10 cellular contexts compared by ENCODE assay signal in the genomic region with DNA sequence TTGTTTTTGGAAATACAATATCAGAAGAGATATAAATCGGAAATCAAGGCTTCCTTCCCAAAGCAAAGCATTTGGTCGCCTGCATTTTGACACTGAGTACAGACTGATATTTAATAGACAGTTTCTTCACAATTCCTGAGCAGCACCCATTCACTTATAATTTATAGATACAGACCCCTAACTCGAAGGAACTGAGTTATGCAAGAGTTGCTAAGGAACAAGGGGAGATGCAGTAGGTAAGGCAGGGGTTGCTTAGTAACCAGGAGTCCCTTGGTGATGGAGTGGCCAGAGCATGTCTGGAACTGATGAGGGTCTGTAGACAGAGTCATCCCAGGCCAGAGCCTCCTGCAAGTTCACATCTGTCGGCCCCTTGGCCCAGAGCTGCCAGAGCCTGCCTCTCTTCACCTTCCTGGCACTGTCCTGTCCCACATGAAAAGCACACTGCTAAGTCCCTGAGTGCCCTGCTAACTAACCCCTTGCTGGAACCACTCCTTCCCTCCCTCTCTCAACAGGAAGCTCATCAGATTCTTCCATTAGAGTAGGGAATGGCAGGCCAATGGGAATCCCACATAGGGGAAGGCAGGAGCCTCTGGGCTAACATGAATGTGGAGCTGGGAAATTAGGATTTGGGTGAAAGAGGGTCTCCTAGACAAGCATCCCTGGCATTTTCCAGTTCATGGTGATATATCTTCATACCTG. TPM values are rescaled to one million over a fixed set of nuclear protein-coding genes. Genes with fewer than 3 reads are reported as not detected.
DNase-seq lines count a peak whose midpoint lies in the region; ATAC-seq and TF ChIP-seq lines count a peak whose summit lies in the region.
"Had no signal": no experiment of that assay in that cellular context is flagged by ENCODE, and none has a peak within 500 bp of the region (broad histone marks: within the 10 kb centered on the region; RNA-seq: fewer than 3 reads in every experiment).

No MANE protein-coding gene starts in this region.

- H3K4me3 Mint-ChIP-seq in CD8-positive, alpha-beta memory T cell = peak overlapping the region in 4 of 7 donors; percentile 4 to 70 (median 60)
- H3K4me3 Mint-ChIP-seq in dendritic cell treated with granulocyte-macrophage colony-stimulating factor and Interleukin-4, amounts not matched to agents 40 ng/mL and 50 ng/mL, for 4 days = peak overlapping the region; percentile 58
- H3K4me3 Mint-ChIP-seq in HFFc6 = no peak overlapping the region
- H3K4me3 Mint-ChIP-seq: activated B cell treated with CpG ODN at 0.5 μM for 24 hours had no signal

- peaks cover 9 to 13% (median 9%) of the 10 kb centered on the region in 3 donors for H3K4me1 Mint-ChIP-seq in CD8-positive, alpha-beta memory T cell
- peaks cover 54% of the 10 kb centered on the region for H3K4me1 Mint-ChIP-seq in dendritic cell treated with granulocyte-macrophage colony-stimulating factor and Interleukin-4, amounts not matched to agents 40 ng/mL and 50 ng/mL, for 4 days (ENCODE audit: low read depth)
- peaks cover 13% of the 10 kb centered on the region for H3K4me1 Mint-ChIP-seq in HFFc6 (ENCODE audit: low read depth)

- H3K36me3 ChIP-seq in CD8-positive, alpha-beta memory T cell (ENCODE audit: insufficient read depth, low read length) = no peaks in the 10 kb centered on the region
- no peaks in the 10 kb centered on the region for H3K36me3 ChIP-seq in ovary
- no peaks in the 10 kb centered on the region for H3K36me3 ChIP-seq in stomach

- H3K27ac ChIP-seq in CD8-positive, alpha-beta memory T cell (ENCODE audit: low read depth, low read length) = no peak overlapping the region
- peak overlapping the region; percentile 19 to 72 for H3K27ac ChIP-seq in ovary
- peak overlapping the region in 1 of 5 donors; percentile 53 for H3K27ac ChIP-seq in stomach

- DNase-seq in CD8-positive, alpha-beta memory T cell = no peak
- DNase-seq in NCI-H524 (lab: John Stamatoyannopoulos, UW) = peak; percentile 64 to 86
- DNase-seq in ovary = no peak
- no peak for DNase-seq in HFFc6
- DNase-seq in foreskin melanocyte = no peak
- no peak for DNase-seq in stomach
- DNase-seq in Right ventricle myocardium inferior (ENCODE audit: missing footprints) = no peak

- no peaks in the 10 kb centered on the region for H3K9me3 ChIP-seq in CD8-positive, alpha-beta memory T cell (ENCODE audit: low read length)
- H3K9me3 ChIP-seq in ovary = no peaks in the 10 kb centered on the region
- no peaks in the 10 kb centered on the region for H3K9me3 ChIP-seq in stomach

- H3K27ac Mint-ChIP-seq in CD8-positive, alpha-beta memory T cell = peak overlapping the region in 2 of 8 donors; percentile 8 to 44
- H3K27ac Mint-ChIP-seq in dendritic cell treated with granulocyte-macrophage colony-stimulating factor and Interleukin-4, amounts not matched to agents 40 ng/mL and 50 ng/mL, for 4 days = no peak overlapping the region
- no peak overlapping the region for H3K27ac Mint-ChIP-seq in HFFc6
- H3K27ac Mint-ChIP-seq: activated B cell treated with CpG ODN at 0.5 μM for 24 hours had no signal

- TF ChIP-seq EP300 in ovary (IDR thresholded peaks at IDR 0.05) (no peak), stomach (IDR thresholded peaks at IDR 0.05) (no peak)

- no peaks in the 10 kb centered on the region for H3K9me3 Mint-ChIP-seq in CD8-positive, alpha-beta memory T cell
- H3K9me3 Mint-ChIP-seq in dendritic cell treated with granulocyte-macrophage colony-stimulating factor and Interleukin-4, amounts not matched to agents 40 ng/mL and 50 ng/mL, for 4 days = peaks cover 9% of the 10 kb centered on the region
- H3K9me3 Mint-ChIP-seq in HFFc6 = peaks cover 8% of the 10 kb centered on the region
- H3K9me3 Mint-ChIP-seq: activated B cell treated with CpG ODN at 0.5 μM for 24 hours had no signal

- WGBS in ovary, 3 donors = 4 to 18% (median 8%) methylated on average over 4 of the region's 4 CpGs
- WGBS in stomach, 5 donors = 32 to 54% (median 41%) methylated on average over 4 of the region's 4 CpGs

- no peak for ATAC-seq in Right ventricle myocardium inferior

- no peak for TF ChIP-seq CTCF in ovary (IDR thresholded peaks at IDR 0.05)
- no peak for TF ChIP-seq CTCF in HFFc6 (IDR thresholded peaks at IDR 0.05)
- no peak for TF ChIP-seq CTCF in stomach (IDR thresholded peaks at IDR 0.05)

- H3K4me3 ChIP-seq in CD8-positive, alpha-beta memory T cell (ENCODE audit: low read length) = peak overlapping the region; percentile 53
- H3K4me3 ChIP-seq in ovary (no peak overlapping the region), stomach (no peak overlapping the region)

- CTCF ChIA-PET in CD8-positive, alpha-beta memory T cell (lab: Charles Lee) = interaction anchor here (0.7 to 5.1 kb wide), 34 partner anchors 8 to 478 kb away, joined by 3 to 51 read pairs (median 4); a partner anchor contains a TSS

- H3K4me1 ChIP-seq in CD8-positive, alpha-beta memory T cell (ENCODE audit: insufficient read depth, low read length) = peaks cover 8% of the 10 kb centered on the region
- H3K4me1 ChIP-seq in ovary (ENCODE audit: insufficient read depth) (peaks cover 14% of the 10 kb centered on the region), stomach (peaks cover 5 to 18% (median 14%) of the 10 kb centered on the region in 4 donors)

- intact Hi-C loops in dendritic cell treated with granulocyte-macrophage colony-stimulating factor and Interleukin-4, amounts not matched to agents 40 ng/mL and 50 ng/mL, for 4 days (cut with micrococcal nuclease) = loop anchor here (1.0 kb wide), 1 partner anchor 278 kb away; no protein-coding TSS in a partner anchor
- intact Hi-C loops in ovary (cut with DNase I) = loop anchor here in 2 of 4 donors (10.0 kb wide), 3 partner anchors 62 to 292 kb away; no protein-coding TSS in a partner anchor
- intact Hi-C loops in stomach (cut with DNase I; ENCODE audit: low total_unique reads) = no loop called here
- intact Hi-C loops in Right ventricle myocardium inferior (cut with DNase I) = loop anchor here (1.0 to 2.0 kb wide), 2 partner anchors 44 to 298 kb away; no protein-coding TSS in a partner anchor

- POLR2A ChIA-PET in CD8-positive, alpha-beta memory T cell (lab: Charles Lee) = no interaction called here

- peaks cover under 1 to 1% of the 10 kb centered on the region in 2 donors for H3K27me3 Mint-ChIP-seq in CD8-positive, alpha-beta memory T cell
- H3K27me3 Mint-ChIP-seq in dendritic cell treated with granulocyte-macrophage colony-stimulating factor and Interleukin-4, amounts not matched to agents 40 ng/mL and 50 ng/mL, for 4 days = peaks cover 21% of the 10 kb centered on the region
- H3K27me3 Mint-ChIP-seq in HFFc6 (ENCODE audit: insufficient read depth) = peaks cover 9% of the 10 kb centered on the region

- no peaks in the 10 kb centered on the region for H3K36me3 Mint-ChIP-seq in CD8-positive, alpha-beta memory T cell
- peaks cover 8% of the 10 kb centered on the region for H3K36me3 Mint-ChIP-seq in dendritic cell treated with granulocyte-macrophage colony-stimulating factor and Interleukin-4, amounts not matched to agents 40 ng/mL and 50 ng/mL, for 4 days (ENCODE audit: low read depth)
- H3K36me3 Mint-ChIP-seq in HFFc6 (ENCODE audit: low read depth) = no peaks in the 10 kb centered on the region

- no peaks in the 10 kb centered on the region for H3K27me3 ChIP-seq in CD8-positive, alpha-beta memory T cell (ENCODE audit: insufficient read depth, low read length, poor library complexity, severe bottlenecking)
- H3K27me3 ChIP-seq in ovary (no peaks in the 10 kb centered on the region), stomach (no peaks in the 10 kb centered on the region)

- no peak for TF ChIP-seq POLR2A in ovary (IDR thresholded peaks at IDR 0.05)
- no peak for TF ChIP-seq POLR2A in stomach (IDR thresholded peaks at IDR 0.05)

RNA-seq across cellular contexts. Expression of a gene that starts 3.6 kb away (rescaled TPM):
- 1 to 10 TPM; 3.0 to 3.1 TPM for total RNA-seq in CD8-positive, alpha-beta memory T cell
- polyA plus RNA-seq in CD8-positive, alpha-beta memory T cell = not detected
- 10 to 100 TPM in 4 of 7 donors, 1 to 10 TPM in 3; 1.6 to 46.6 (median 14.9) TPM for total RNA-seq in ovary
- 10 to 100 TPM; 12.5 to 28.5 TPM for polyA plus RNA-seq in ovary
- total RNA-seq in HFFc6 (2021; fragmentation: NEBNext Ultra II Directional; extraction: Animal tissue kit (Norgen Biotek cat#: 25700)) = under 1 TPM; 0.31 to 0.91 (median 0.51) TPM
- 10 to 100 TPM in 1 of 5 donors, 1 to 10 TPM in 1, not detected in 3; 4.6 to 19.6 TPM for total RNA-seq in stomach
- polyA plus RNA-seq in stomach = 1 to 10 TPM; 3.7 to 9.7 (median 6.7) TPM
- total RNA-seq in Right ventricle myocardium inferior = not detected
- total RNA-seq: activated B cell treated with CpG ODN at 0.5 μM for 24 hours had no signal

RNA-seq across cellular contexts. Expression of a gene that starts 54.0 kb away (rescaled TPM):
- 1 to 10 TPM; 1.8 TPM for total RNA-seq in CD8-positive, alpha-beta memory T cell
- not detected for polyA plus RNA-seq in CD8-positive, alpha-beta memory T cell
- 10 to 100 TPM in 4 of 7 donors, 1 to 10 TPM in 3; 7.4 to 43.5 (median 10.1) TPM for total RNA-seq in ovary
- 10 to 100 TPM; 19.9 to 22.1 TPM for polyA plus RNA-seq in ovary
- not detected for total RNA-seq in HFFc6 (2021; fragmentation: NEBNext Ultra II Directional; extraction: Animal tissue kit (Norgen Biotek cat#: 25700))
- total RNA-seq in stomach = 1 to 10 TPM in 1 of 5 donors, under 1 TPM in 2, not detected in 2; 0.43 to 1.1 (median 0.58) TPM
- polyA plus RNA-seq in stomach = under 1 TPM; 0.15 to 0.50 (median 0.30) TPM
- 0.24 TPM for total RNA-seq in Right ventricle myocardium inferior
- total RNA-seq: H4 had no signal

Comparison
In these comparisons a context has a peak if more than half of its experiments do, and no peak if none do; other contexts are left out.
1. DNase-seq: peak in NCI-H524 (2 of 2); none in CD8-positive, alpha-beta memory T cell (0 of 5), ovary (0 of 5), HFFc6 (single experiment), foreskin melanocyte (single experiment), stomach (single experiment) and Right ventricle myocardium inferior (single experiment).